ENCODE assay signal across 26 cellular contexts in the genomic region with DNA sequence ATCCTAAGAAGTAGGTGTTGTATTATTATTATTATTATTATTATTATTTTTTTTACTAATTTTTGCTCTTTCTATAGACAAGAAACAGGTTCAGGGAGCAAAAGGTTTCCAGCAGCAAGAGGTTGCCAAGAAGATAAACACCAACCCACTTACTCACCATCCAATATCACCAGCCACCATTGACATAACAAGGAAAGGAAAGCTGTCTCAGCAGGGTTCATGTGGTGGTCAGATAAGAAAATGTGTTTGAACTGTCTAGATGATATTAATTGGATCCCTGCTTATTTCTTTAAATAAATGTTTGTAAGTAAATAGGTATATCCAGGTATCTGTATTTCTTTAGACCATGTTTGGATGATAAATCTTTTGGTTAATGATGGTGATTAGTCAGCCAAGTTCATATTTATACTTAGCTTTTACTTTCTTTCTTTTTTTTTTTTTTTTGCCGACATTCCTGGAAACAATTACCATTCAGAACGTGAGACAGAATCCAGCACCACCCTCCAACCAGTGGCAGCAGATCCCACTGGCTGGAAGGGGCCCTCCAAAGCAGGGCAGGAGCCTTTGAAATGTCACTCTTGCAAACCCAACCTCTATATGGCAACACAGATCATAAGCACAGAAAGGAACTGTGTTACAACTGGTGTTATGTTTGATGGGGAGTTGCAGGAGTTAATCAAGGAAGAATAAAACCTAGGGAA.
DNase-seq lines count a peak whose midpoint lies in the region; ATAC-seq, FAIRE-seq and TF ChIP-seq lines count a peak whose summit lies in the region.
"Had no signal": no experiment of that assay in that cellular context is flagged by ENCODE, and none has a peak within 500 bp of the region (broad histone marks: within the 10 kb centered on the region; RNA-seq: fewer than 3 reads in every experiment).

No MANE protein-coding gene starts in this region.

- intact Hi-C loops in PC-9 (cut with micrococcal nuclease; ENCODE audit: unreplicated experiment): no loop called here

- no peaks in the 10 kb centered on the region for H3K4me1 ChIP-seq in PC-9 (replicated peaks; ENCODE audit: insufficient read depth)
- H3K4me1 ChIP-seq: Peyer's patch, spleen, transverse colon had no signal

- POLR2A ChIA-PET in PC-9 (lab: Charles Lee; ENCODE audit: unreplicated experiment): no interaction called here

- FAIRE-seq in islet of Langerhans (lab: Jason Lieb, UNC): peak; percentile 38
- FAIRE-seq: GM19239 had no signal

- no peak overlapping the region for H3K27ac ChIP-seq in PC-9
- H3K27ac ChIP-seq: dorsolateral prefrontal cortex, ovary, Peyer's patch, spleen, transverse colon had no signal

- CTCF ChIA-PET in PC-9 (lab: Charles Lee): interaction anchor here (0.6 kb wide), 1 partner anchor 22 kb away, joined by 3 read pairs; no protein-coding TSS in a partner anchor

- DNase-seq in EL (peak; percentile 14), PC-9 (peak; percentile 28 to 63), choroid plexus epithelial cell (ENCODE audit: low read depth) (peak; percentile 61), AG08396 (ENCODE audit: low spot score) (no peak), T-helper 9 cell (no peak), T-helper 2 cell (no peak)
- DNase-seq: activated CD4-positive, alpha-beta memory T cell treated with anti-CD3 and anti-CD28 coated beads for 36 hours; activated CD8-positive, alpha-beta memory T cell treated with anti-CD3 and anti-CD28 coated beads, Interleukin-2, amount 50 U/mL, for 48 hours; activated naive CD4-positive, alpha-beta T cell treated with anti-CD3 and anti-CD28 coated beads, Interleukin-2, amount 50 U/mL, for 16 hours; dorsolateral prefrontal cortex; GDM1; HCEC 1CT; Kasumi-1; NCI-H187 treated with DMSO at 0.1 percent for 48 hours; NCI-H526 treated with DMSO at 0.1 percent for 48 hours; ovary; Peyer's patch; right cardiac atrium; SHP77 treated with DMSO at 0.1 percent for 48 hours; spleen; T1000; transverse colon had no signal

- no TSS peak for BruUV-seq in PC-9 (replicated peaks; lab: Mats Ljungman, UMichigan)

- H3K4me3 ChIP-seq in PC-9 (no peak overlapping the region), choroid plexus epithelial cell (ENCODE audit: low read depth, low read length) (no peak overlapping the region)
- H3K4me3 ChIP-seq: dorsolateral prefrontal cortex, ovary, Peyer's patch, spleen, transverse colon had no signal

- no peaks in the 10 kb centered on the region for H3K9me3 ChIP-seq in PC-9 (ENCODE audit: insufficient read depth, low read depth)
- H3K9me3 ChIP-seq: ovary, Peyer's patch, transverse colon had no signal

- no peaks in the 10 kb centered on the region for H3K36me3 ChIP-seq in PC-9 (ENCODE audit: low read depth)
- H3K36me3 ChIP-seq: ovary, Peyer's patch, spleen, transverse colon had no signal

- H3F3A ChIP-seq in PC-9 (ENCODE audit: insufficient read depth, low read depth): no peaks in the 10 kb centered on the region

- ATAC-seq in HG03354 (IDR thresholded peaks at IDR 0.05; ENCODE audit: poor library complexity, severe bottlenecking, unreplicated experiment): no peak
- ATAC-seq: activated T-helper 17 cell treated with anti-CD3 and anti-CD28 coated beads, Interleukin-2, amount 50 U/mL, for 72 hours had no signal

- H3K27me3 ChIP-seq in PC-9 (ENCODE audit: insufficient read depth, low read depth): no peaks in the 10 kb centered on the region
- H3K27me3 ChIP-seq: dorsolateral prefrontal cortex, ovary, Peyer's patch, spleen, transverse colon had no signal

- H3K79me2 ChIP-seq in PC-9 (ENCODE audit: low read depth): no peaks in the 10 kb centered on the region

- no peaks in the 10 kb centered on the region for H4K20me1 ChIP-seq in PC-9 (ENCODE audit: insufficient read depth)

- no peak overlapping the region for H3K4me2 ChIP-seq in PC-9

- no peak overlapping the region for H2AFZ ChIP-seq in PC-9

- H3K9me2 ChIP-seq in PC-9 (ENCODE audit: insufficient read depth): no peaks in the 10 kb centered on the region

- no peak for TF ChIP-seq CTCF in PC-9 (conservative IDR thresholded peaks at IDR 0.05)
- TF ChIP-seq CTCF in choroid plexus epithelial cell (conservative IDR thresholded peaks at IDR 0.05; ENCODE audit: low read depth, low read length): no peak

Comparison
In these comparisons a context has a peak if more than half of its experiments do, and no peak if none do; other contexts are left out.
1. DNase-seq: peak in EL (single experiment), PC-9 (2 of 2) and choroid plexus epithelial cell (single experiment); none in AG08396 (single experiment), T-helper 9 cell (single experiment) and T-helper 2 cell (0 of 5).